17 cellular contexts compared by ENCODE assay signal in genomic region chr3:120661106-120661962, GRCh38. TPM values are rescaled to one million over a fixed set of nuclear protein-coding genes. Genes with fewer than 3 reads are reported as not detected.
DNase-seq lines count a peak whose midpoint lies in the region; ATAC-seq and TF ChIP-seq lines count a peak whose summit lies in the region.
"Had no signal": no experiment of that assay in that cellular context is flagged by ENCODE, and none has a peak within 500 bp of the region (broad histone marks: within the 10 kb centered on the region; RNA-seq: fewer than 3 reads in every experiment).

No MANE protein-coding gene starts in this region.

- H3K27me3 Mint-ChIP-seq in CD4-positive, CD25-positive, alpha-beta regulatory T cell: peaks cover 22% of the 10 kb centered on the region

- H3K36me3 ChIP-seq in CD4-positive, CD25-positive, alpha-beta regulatory T cell (ENCODE audit: control insufficient read depth, insufficient read depth, low read length): no peaks in the 10 kb centered on the region
- H3K36me3 ChIP-seq in parathyroid adenoma (ENCODE audit: control insufficient read depth, insufficient read depth, low read length): no peaks in the 10 kb centered on the region

- H3K4me3 ChIP-seq in CD4-positive, CD25-positive, alpha-beta regulatory T cell (ENCODE audit: low read depth, low read length): no peak overlapping the region
- no peak overlapping the region for H3K4me3 ChIP-seq in parathyroid adenoma (ENCODE audit: low read depth, low read length)

- H3K9me3 Mint-ChIP-seq in CD4-positive, CD25-positive, alpha-beta regulatory T cell: peaks cover 0 to 10% (median 0%) of the 10 kb centered on the region in 7 donors
- H3K9me3 Mint-ChIP-seq: CD4-positive, alpha-beta T cell had no signal

- no peaks in the 10 kb centered on the region for H3K79me2 ChIP-seq in parathyroid adenoma

- no peaks in the 10 kb centered on the region for H3K4me1 ChIP-seq in CD4-positive, CD25-positive, alpha-beta regulatory T cell (ENCODE audit: control insufficient read depth, insufficient read depth, low read length, poor library complexity, severe bottlenecking)
- no peaks in the 10 kb centered on the region for H3K4me1 ChIP-seq in parathyroid adenoma

- no peak for TF ChIP-seq CTCF in parathyroid adenoma (IDR thresholded peaks at IDR 0.05)

- peak overlapping the region in 2 of 3 donors; percentile 1 to 82 for H3K27ac Mint-ChIP-seq in CD4-positive, CD25-positive, alpha-beta regulatory T cell
- H3K27ac Mint-ChIP-seq: CD4-positive, alpha-beta T cell had no signal

- H2AFZ ChIP-seq in parathyroid adenoma: no peak overlapping the region

- H3K27ac ChIP-seq in CD4-positive, CD25-positive, alpha-beta regulatory T cell (ENCODE audit: insufficient read depth, low read length, poor library complexity, severe bottlenecking): no peak overlapping the region
- no peak overlapping the region for H3K27ac ChIP-seq in parathyroid adenoma

- no peak for ATAC-seq in CD4-positive, CD25-positive, alpha-beta regulatory T cell (ENCODE audit: low read depth in 2 of 2)

- no peak for DNase-seq in CD4-positive, CD25-positive, alpha-beta regulatory T cell
- DNase-seq in NCI-H2029 treated with DMSO at 0.1 percent for 48 hours (lab: John Stamatoyannopoulos, UW): peak; percentile 9
- DNase-seq in dedifferentiated amniotic fluid mesenchymal stem cell (ENCODE audit: extremely low spot score): peak; percentile 40
- no peak for DNase-seq in NCI-H2196 (lab: John Stamatoyannopoulos, UW; ENCODE audit: unreplicated experiment)
- no peak for DNase-seq in NCI-H446 treated with DMSO at 0.1 percent for 48 hours (lab: John Stamatoyannopoulos, UW)
- no peak for DNase-seq in AG08395 (ENCODE audit: low spot score)
- no peak for DNase-seq in GM19238 (ENCODE audit: insufficient read length, low spot score)
- DNase-seq: AML-193; CD4-positive, alpha-beta T cell; H7; KBM-7; NCI-H1048; NCI-H446; NCI-H748 treated with DMSO at 0.1 percent for 48 hours; Right ventricle myocardium superior had no signal

- H3K4me2 ChIP-seq in parathyroid adenoma (ENCODE audit: low read length): peak overlapping the region; percentile 28

- H3K9me3 ChIP-seq in CD4-positive, CD25-positive, alpha-beta regulatory T cell (ENCODE audit: control insufficient read depth in 2 of 2, low read length in 2 of 2): no peaks in the 10 kb centered on the region
- H3K9me3 ChIP-seq in parathyroid adenoma (ENCODE audit: control insufficient read depth, low read length): no peaks in the 10 kb centered on the region

- H3K27me3 ChIP-seq in CD4-positive, CD25-positive, alpha-beta regulatory T cell (ENCODE audit: control insufficient read depth, insufficient read depth, low read length): no peaks in the 10 kb centered on the region
- H3K27me3 ChIP-seq in parathyroid adenoma (ENCODE audit: control insufficient read depth, insufficient read depth, low read length): no peaks in the 10 kb centered on the region

- no peaks in the 10 kb centered on the region for H3K36me3 Mint-ChIP-seq in CD4-positive, CD25-positive, alpha-beta regulatory T cell

- H3K9ac ChIP-seq in parathyroid adenoma: no peak overlapping the region

- no peak overlapping the region for H3K4me3 Mint-ChIP-seq in CD4-positive, CD25-positive, alpha-beta regulatory T cell
- H3K4me3 Mint-ChIP-seq: CD4-positive, alpha-beta T cell had no signal

- H3K4me1 Mint-ChIP-seq in CD4-positive, CD25-positive, alpha-beta regulatory T cell: peaks cover 0 to 2% (median 0%) of the 10 kb centered on the region in 4 donors

RNA-seq across cellular contexts. Expression of gene HGD, which starts 20.7 kb away (rescaled TPM):
- total RNA-seq in CD4-positive, CD25-positive, alpha-beta regulatory T cell: 4.7 TPM
- polyA plus RNA-seq in CD4-positive, CD25-positive, alpha-beta regulatory T cell: under 1 TPM in 1 of 4 donors, not detected in 3; 0.25 TPM
- total RNA-seq: M059J, Right ventricle myocardium superior had no signal

Comparison
In these comparisons a context has a peak if more than half of its experiments do, and no peak if none do; other contexts are left out.
1. DNase-seq: peak in NCI-H2029 treated with DMSO at 0.1 percent for 48 hours (single experiment) and dedifferentiated amniotic fluid mesenchymal stem cell (single experiment); none in CD4-positive, CD25-positive, alpha-beta regulatory T cell (0 of 3), NCI-H2196 (single experiment), NCI-H446 treated with DMSO at 0.1 percent for 48 hours (single experiment), AG08395 (single experiment) and GM19238 (single experiment).